30 cellular contexts compared by ENCODE assay signal in the genomic region with DNA sequence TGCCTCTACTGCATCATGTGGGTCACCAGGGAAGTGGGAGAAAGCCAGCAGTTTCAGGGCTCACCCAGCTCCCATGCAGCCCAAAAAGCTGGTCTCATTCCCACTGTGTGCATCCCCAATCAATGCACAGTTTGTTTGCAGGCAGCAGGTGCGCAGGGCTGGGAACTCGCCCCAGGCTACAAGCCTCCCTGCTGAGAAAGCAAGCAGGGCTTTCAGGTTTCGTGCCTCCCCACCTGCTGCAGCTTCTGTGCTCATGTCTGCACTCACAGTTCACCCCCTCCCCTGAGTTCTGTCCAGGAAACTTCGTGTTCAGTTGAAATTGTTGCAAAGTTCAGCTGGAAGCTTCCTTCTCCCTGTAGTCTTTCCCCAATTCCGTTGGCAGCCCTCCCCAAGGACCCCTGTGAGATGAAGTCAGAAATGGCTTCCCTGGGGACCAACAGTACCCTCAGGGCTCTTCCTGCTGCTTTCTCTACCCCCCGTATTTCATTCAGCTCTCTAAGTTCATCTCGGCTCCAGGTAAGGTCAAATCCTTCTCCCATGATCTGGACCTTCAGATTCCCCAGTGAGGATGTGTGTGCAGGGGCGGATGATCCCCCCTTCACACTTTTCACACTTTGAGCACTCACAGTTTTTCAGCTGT. TPM values are rescaled to one million over a fixed set of nuclear protein-coding genes. Genes with fewer than 3 reads are reported as not detected.
DNase-seq lines count a peak whose midpoint lies in the region; ATAC-seq and TF ChIP-seq lines count a peak whose summit lies in the region.
"Had no signal": no experiment of that assay in that cellular context is flagged by ENCODE, and none has a peak within 500 bp of the region (broad histone marks: within the 10 kb centered on the region; RNA-seq: fewer than 3 reads in every experiment).

No MANE protein-coding gene starts in this region.

- ATAC-seq in GM23338 (no peak), HG02981 (IDR thresholded peaks at IDR 0.05; ENCODE audit: unreplicated experiment) (no peak)
- ATAC-seq: activated CD8-positive, alpha-beta memory T cell treated with anti-CD3 and anti-CD28 coated beads, Interleukin-2, amount 10 ng/mL, durations not matched to agents 7 days and 5 days; activated T-cell treated with anti-CD3 and anti-CD28 coated beads, Interleukin-2, amount 50 U/mL, for 72 hours; left lobe of liver had no signal

- intact Hi-C loops in PC-9 (cut with micrococcal nuclease; ENCODE audit: unreplicated experiment) (no loop called here), colonic mucosa (cut with DNase I) (no loop called here)

- H3K9me3 Mint-ChIP-seq in GM23338 = peaks cover 69% of the 10 kb centered on the region
- H3K9me3 Mint-ChIP-seq: activated CD4-positive, alpha-beta T cell treated with anti-CD3 and anti-CD28 coated beads, Interleukin-2, amount 10 ng/mL, durations not matched to agents 7 days and 5 days had no signal

- no peaks in the 10 kb centered on the region for H3K36me3 ChIP-seq in GM23338 (ENCODE audit: insufficient read depth)
- H3K36me3 ChIP-seq in PC-9 (ENCODE audit: low read depth) = no peaks in the 10 kb centered on the region
- no peaks in the 10 kb centered on the region for H3K36me3 ChIP-seq in colonic mucosa
- H3K36me3 ChIP-seq: cardiac muscle cell, esophagus squamous epithelium, neutrophil had no signal

- CTCF ChIA-PET in PC-9 (lab: Charles Lee) = no interaction called here

- H3K4me2 ChIP-seq in GM23338 = peak overlapping the region; percentile 32; the same call in 1 of the 2 replicates
- peak overlapping the region; percentile 65 for H3K4me2 ChIP-seq in PC-9

- TF ChIP-seq CTCF in C4-2B (conservative IDR thresholded peaks at IDR 0.05) (no peak), GM23338 (conservative IDR thresholded peaks at IDR 0.05; ENCODE audit: low read depth in 2 of 2) (no peak), PC-9 (conservative IDR thresholded peaks at IDR 0.05) (no peak), colonic mucosa (IDR thresholded peaks at IDR 0.05) (no peak)

- H3K27ac Mint-ChIP-seq in GM23338 = no peak overlapping the region
- H3K27ac Mint-ChIP-seq: activated CD4-positive, alpha-beta T cell treated with anti-CD3 and anti-CD28 coated beads, Interleukin-2, amount 10 ng/mL, durations not matched to agents 7 days and 5 days; activated CD8-positive, alpha-beta memory T cell treated with anti-CD3 and anti-CD28 coated beads, Interleukin-2, amount 10 ng/mL, durations not matched to agents 7 days and 5 days; activated T-cell treated with anti-CD3 and anti-CD28 coated beads, Interleukin-2, amount 50 U/mL, for 72 hours; CD4-positive, alpha-beta T cell; endodermal cell; H9; T-helper 2 cell treated with Interferon-gamma antibody and Interleukin-4, amounts not matched to agents 5 μg/mL and 100 μg/mL, for 36 hours had no signal

- POLR2A ChIA-PET in PC-9 (lab: Charles Lee; ENCODE audit: unreplicated experiment) = no interaction called here

- H3K4me3 Mint-ChIP-seq in GM23338 = no peak overlapping the region
- H3K4me3 Mint-ChIP-seq: activated CD4-positive, alpha-beta T cell treated with anti-CD3 and anti-CD28 coated beads, Interleukin-2, amount 10 ng/mL, durations not matched to agents 7 days and 5 days; activated CD8-positive, alpha-beta memory T cell treated with anti-CD3 and anti-CD28 coated beads, Interleukin-2, amount 10 ng/mL, durations not matched to agents 7 days and 5 days; activated T-cell treated with anti-CD3 and anti-CD28 coated beads, Interleukin-2, amount 50 U/mL, for 72 hours; CD4-positive, alpha-beta T cell; endodermal cell; H9; T-helper 2 cell treated with Interferon-gamma antibody and Interleukin-4, amounts not matched to agents 5 μg/mL and 100 μg/mL, for 36 hours had no signal

- H3K9me3 ChIP-seq in PC-9 (ENCODE audit: insufficient read depth, low read depth) = no peaks in the 10 kb centered on the region
- H3K9me3 ChIP-seq in colonic mucosa = no peaks in the 10 kb centered on the region
- H3K9me3 ChIP-seq: neutrophil had no signal

- peaks cover 3% of the 10 kb centered on the region for H3K27me3 Mint-ChIP-seq in GM23338 (ENCODE audit: insufficient read depth, low read depth, poor library complexity)

- no TSS peak for BruUV-seq in PC-9 (replicated peaks; lab: Mats Ljungman, UMichigan)

- no peaks in the 10 kb centered on the region for H3K4me1 Mint-ChIP-seq in GM23338
- H3K4me1 Mint-ChIP-seq: activated CD4-positive, alpha-beta T cell treated with anti-CD3 and anti-CD28 coated beads, Interleukin-2, amount 10 ng/mL, durations not matched to agents 7 days and 5 days; activated CD8-positive, alpha-beta memory T cell treated with anti-CD3 and anti-CD28 coated beads, Interleukin-2, amount 10 ng/mL, durations not matched to agents 7 days and 5 days; endodermal cell had no signal

- no peak overlapping the region for H3K4me3 ChIP-seq in GM23338
- H3K4me3 ChIP-seq in PC-9 = no peak overlapping the region; the same call in 1 of the 2 replicates
- no peak overlapping the region for H3K4me3 ChIP-seq in colonic mucosa
- H3K4me3 ChIP-seq: cardiac muscle cell, esophagus squamous epithelium had no signal

- H3K27ac ChIP-seq in C4-2B = peak overlapping the region; percentile 100
- no peak overlapping the region for H3K27ac ChIP-seq in GM23338 (ENCODE audit: low read depth)
- no peak overlapping the region for H3K27ac ChIP-seq in PC-9
- no peak overlapping the region for H3K27ac ChIP-seq in colonic mucosa
- H3K27ac ChIP-seq: cardiac muscle cell, esophagus squamous epithelium, neutrophil had no signal

- no peak overlapping the region for H2AFZ ChIP-seq in GM23338
- no peak overlapping the region for H2AFZ ChIP-seq in PC-9

- H3K4me1 ChIP-seq in GM23338 (ENCODE audit: insufficient read depth) = no peaks in the 10 kb centered on the region
- peaks cover 15% of the 10 kb centered on the region for H3K4me1 ChIP-seq in PC-9 (replicated peaks; ENCODE audit: insufficient read depth)
- no peaks in the 10 kb centered on the region for H3K4me1 ChIP-seq in colonic mucosa
- H3K4me1 ChIP-seq: esophagus squamous epithelium had no signal

- DNase-seq in GM23338 (ENCODE audit: low spot score) = no peak
- peak; percentile 64 for DNase-seq in NCI-H2081 treated with DMSO at 0.1 percent for 48 hours (lab: John Stamatoyannopoulos, UW)
- DNase-seq in PC-9 = peak; percentile 19 to 87
- no peak for DNase-seq in putamen (ENCODE audit: low spot score)
- no peak for DNase-seq in germinal center (ENCODE audit: low spot score)
- DNase-seq in colonic mucosa = no peak
- DNase-seq: activated CD4-positive, alpha-beta T cell treated with anti-CD3 and anti-CD28 coated beads, Interleukin-2, amount 10 ng/mL, durations not matched to agents 7 days and 5 days; activated CD8-positive, alpha-beta memory T cell treated with anti-CD3 and anti-CD28 coated beads, Interleukin-2, amount 10 ng/mL, durations not matched to agents 7 days and 5 days; activated naive CD4-positive, alpha-beta T cell treated with anti-CD3 and anti-CD28 coated beads, Interleukin-2, amount 50 U/mL, for 16 hours; activated T-cell treated with anti-CD3 and anti-CD28 coated beads, Interleukin-2, amount 50 U/mL, for 72 hours; amygdala; CD4-positive, alpha-beta T cell; DMS79; endodermal cell; esophagus squamous epithelium; H9; hippocampal formation; mesendoderm; NCI-H510A; stimulated activated CD8-positive, alpha-beta memory T cell treated with anti-CD3 and anti-CD28 coated beads, Interleukin-4, amount 100 ng/mL, for 48 hours; trophoblast cell had no signal

- no peak overlapping the region for H3K9ac ChIP-seq in colonic mucosa (ENCODE audit: low read depth in 2 of 2, low read length in 2 of 2)

- H3K27me3 ChIP-seq in GM23338 (ENCODE audit: insufficient read depth) (peaks cover 8% of the 10 kb centered on the region; the same call in 1 of the 2 replicates), PC-9 (ENCODE audit: insufficient read depth, low read depth) (peaks cover 67% of the 10 kb centered on the region), colonic mucosa (no peaks in the 10 kb centered on the region)

- no peaks in the 10 kb centered on the region for H4K20me1 ChIP-seq in GM23338 (replicated peaks; ENCODE audit: insufficient read depth)
- H4K20me1 ChIP-seq in PC-9 (ENCODE audit: insufficient read depth) = no peaks in the 10 kb centered on the region; the same call in 1 of the 2 replicates

- H3F3A ChIP-seq in GM23338 (replicated peaks; ENCODE audit: low read depth) (no peaks in the 10 kb centered on the region), PC-9 (ENCODE audit: insufficient read depth, low read depth) (peaks cover 10% of the 10 kb centered on the region; the same call in 1 of the 2 replicates)

- H3K79me2 ChIP-seq in GM23338 (replicated peaks; ENCODE audit: insufficient read depth) (no peaks in the 10 kb centered on the region), PC-9 (ENCODE audit: low read depth) (no peaks in the 10 kb centered on the region)

- no peaks in the 10 kb centered on the region for H3K9me2 ChIP-seq in GM23338 (ENCODE audit: insufficient read depth)
- no peaks in the 10 kb centered on the region for H3K9me2 ChIP-seq in PC-9 (ENCODE audit: insufficient read depth)

- peaks cover 13% of the 10 kb centered on the region; the same call in 2 of the 3 replicates for H3K36me3 Mint-ChIP-seq in GM23338 (ENCODE audit: low read depth)
- H3K36me3 Mint-ChIP-seq: activated CD8-positive, alpha-beta memory T cell treated with anti-CD3 and anti-CD28 coated beads, Interleukin-2, amount 10 ng/mL, durations not matched to agents 7 days and 5 days had no signal

TF ChIP-seq in GM23338, 12 proteins besides CTCF, POLR2A, EP300 and RAD21 (continues in another document):
- no peak for TF ChIP-seq EZH2phosphoT487 (IDR thresholded peaks at IDR 0.05; ENCODE audit: unreplicated experiment)

RNA-seq across cellular contexts. Expression of gene KLK3, which starts 10.3 kb away (rescaled TPM):
- total RNA-seq in GM23338 (2014; rRNA removed; shearing (Covaris generic)) = not detected in 2 replicates
- 0.14 and 0.19 TPM in 2 replicates for polyA plus RNA-seq in GM23338 (2016; fragmentation: Nextera tagmentation; extraction: Ambion mirVana)
- not detected in 2 replicates for total RNA-seq in PC-9 (2021)
- total RNA-seq in colonic mucosa = 1 to 10 TPM; 2.4 to 2.5 TPM
- total RNA-seq: activated CD4-positive, alpha-beta T cell treated with anti-CD3 and anti-CD28 coated beads, Interleukin-2, amount 10 ng/mL, durations not matched to agents 7 days and 5 days; activated CD8-positive, alpha-beta memory T cell treated with anti-CD3 and anti-CD28 coated beads, Interleukin-2, amount 10 ng/mL, durations not matched to agents 7 days and 5 days; activated T-cell treated with anti-CD3 and anti-CD28 coated beads, Interleukin-2, amount 50 U/mL, for 72 hours; cardiac muscle cell; CD4-positive, alpha-beta T cell; endodermal cell; esophagus squamous epithelium; frontal cortex; H9; left lobe of liver; LHCN-M2; pulmonary artery endothelial cell had no signal
- polyA plus RNA-seq: cardiac muscle cell had no signal

RNA-seq across cellular contexts. Expression of gene KLK15, which starts 11.0 kb away (rescaled TPM):
- not detected in 2 replicates for total RNA-seq in GM23338 (2014; rRNA removed; shearing (Covaris generic))
- not detected in 2 replicates for polyA plus RNA-seq in GM23338 (2016; fragmentation: Nextera tagmentation; extraction: Ambion mirVana)
- total RNA-seq in PC-9 (2021) (not detected in 2 replicates), colonic mucosa (1 to 10 TPM; 2.9 to 3.6 TPM)
- total RNA-seq: activated CD4-positive, alpha-beta T cell treated with anti-CD3 and anti-CD28 coated beads, Interleukin-2, amount 10 ng/mL, durations not matched to agents 7 days and 5 days; activated CD8-positive, alpha-beta memory T cell treated with anti-CD3 and anti-CD28 coated beads, Interleukin-2, amount 10 ng/mL, durations not matched to agents 7 days and 5 days; activated T-cell treated with anti-CD3 and anti-CD28 coated beads, Interleukin-2, amount 50 U/mL, for 72 hours; cardiac muscle cell; CD4-positive, alpha-beta T cell; endodermal cell; esophagus squamous epithelium; frontal cortex; H9; left lobe of liver; LHCN-M2; pulmonary artery endothelial cell had no signal
- polyA plus RNA-seq: cardiac muscle cell had no signal

RNA-seq across cellular contexts. Expression of gene KLK1, which starts 20.8 kb away (rescaled TPM):
- 0.31 TPM in 1 of 2 replicates, not detected in the other for total RNA-seq in GM23338 (2014; rRNA removed; shearing (Covaris generic))
- polyA plus RNA-seq in GM23338 (2016; fragmentation: Nextera tagmentation; extraction: Ambion mirVana) = 2.4 and 3.0 TPM in 2 replicates
- total RNA-seq in PC-9 (2021) = not detected in 2 replicates
- 100 to 1,000 TPM; 104 to 130 TPM for total RNA-seq in colonic mucosa
- total RNA-seq: cardiac muscle cell; CD4-positive, alpha-beta T cell; esophagus squamous epithelium; frontal cortex; LHCN-M2; pulmonary artery endothelial cell had no signal
- polyA plus RNA-seq: cardiac muscle cell had no signal

RNA-seq across cellular contexts. Expression of gene KLK2, which starts 28.8 kb away (rescaled TPM):
- total RNA-seq in GM23338 (2014; rRNA removed; shearing (Covaris generic)) = 0.69 TPM in 1 of 2 replicates, not detected in the other
- polyA plus RNA-seq in GM23338 (2016; fragmentation: Nextera tagmentation; extraction: Ambion mirVana) = 0.18 TPM in 1 of 2 replicates, not detected in the other
- total RNA-seq in PC-9 (2021) (not detected in 2 replicates), colonic mucosa (not detected)
- total RNA-seq: activated CD4-positive, alpha-beta T cell treated with anti-CD3 and anti-CD28 coated beads, Interleukin-2, amount 10 ng/mL, durations not matched to agents 7 days and 5 days; cardiac muscle cell; CD4-positive, alpha-beta T cell; esophagus squamous epithelium; frontal cortex; H9; left lobe of liver; LHCN-M2; pulmonary artery endothelial cell had no signal
- polyA plus RNA-seq: cardiac muscle cell had no signal

RNA-seq across cellular contexts. Expression of gene ACP4, which starts 54.2 kb away (rescaled TPM):
- total RNA-seq in GM23338 (2014; rRNA removed; shearing (Covaris generic)) = not detected in 2 replicates
- polyA plus RNA-seq in GM23338 (2016; fragmentation: Nextera tagmentation; extraction: Ambion mirVana) = not detected in 2 replicates
- total RNA-seq in PC-9 (2021) = not detected in 2 replicates
- not detected for total RNA-seq in colonic mucosa
- total RNA-seq: activated CD4-positive, alpha-beta T cell treated with anti-CD3 and anti-CD28 coated beads, Interleukin-2, amount 10 ng/mL, durations not matched to agents 7 days and 5 days; activated CD8-positive, alpha-beta memory T cell treated with anti-CD3 and anti-CD28 coated beads, Interleukin-2, amount 10 ng/mL, durations not matched to agents 7 days and 5 days; activated T-cell treated with anti-CD3 and anti-CD28 coated beads, Interleukin-2, amount 50 U/mL, for 72 hours; cardiac muscle cell; CD4-positive, alpha-beta T cell; endodermal cell; esophagus squamous epithelium; frontal cortex; H9; left lobe of liver; LHCN-M2; pulmonary artery endothelial cell had no signal

Comparison
In these comparisons a context has a peak if more than half of its experiments do, and no peak if none do; other contexts are left out.
1. DNase-seq: peak in NCI-H2081 treated with DMSO at 0.1 percent for 48 hours (single experiment) and PC-9 (2 of 2); none in GM23338 (single experiment), putamen (single experiment), germinal center (single experiment) and colonic mucosa (single experiment).
2. RNA of gene KLK1, which starts 20.8 kb away (total RNA-seq): 104 to 130 TPM in colonic mucosa; 0.31 TPM in GM23338 and not detected in PC-9; every median in the first group is over 10 times any median in the second.